16 cellular contexts compared by ENCODE assay signal in the genomic region with DNA sequence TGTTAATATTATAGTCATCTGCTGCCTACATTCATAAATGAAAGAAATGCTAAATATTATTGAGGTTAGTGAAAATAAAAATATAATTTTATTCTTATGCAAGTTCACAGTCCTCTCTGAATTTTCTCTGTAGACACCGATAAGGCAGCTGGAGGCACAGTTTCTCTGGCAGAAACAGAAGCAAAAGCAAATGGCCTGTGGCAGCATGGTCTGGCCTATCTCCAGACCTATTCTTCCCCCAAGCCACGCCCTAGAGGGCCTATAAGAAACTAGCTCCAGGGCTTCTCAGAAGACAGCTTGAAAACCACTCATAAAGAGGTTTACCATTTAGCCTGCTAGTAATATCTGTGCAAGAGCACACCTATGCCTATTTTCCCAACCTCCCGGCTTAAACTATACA.
"Had no signal": no experiment of that assay in that cellular context is flagged by ENCODE, and none has a peak within 500 bp of the region (broad histone marks: within the 10 kb centered on the region; RNA-seq: fewer than 3 reads in every experiment).

No MANE protein-coding gene starts in this region.

- H3K9me3 ChIP-seq: esophagus squamous epithelium, mucosa of descending colon, right atrium auricular region, uterus had no signal

- DNase-seq: activated B cell treated with CpG ODN at 0.5 μM for 24 hours; activated CD4-positive, alpha-beta T cell treated with anti-CD3 and anti-CD28 coated beads, Interleukin-2, amount 50 U/mL, for 1 hour; activated naive CD4-positive, alpha-beta T cell treated with anti-CD3 and anti-CD28 coated beads for 36 hours; activated T-cell treated with anti-CD3 and anti-CD28 coated beads for 4 hours; esophagus squamous epithelium; foreskin fibroblast; immature natural killer cell; left colon; mucosa of descending colon; nucleus accumbens; uterus had no signal

- H3K27ac ChIP-seq: esophagus squamous epithelium, right atrium auricular region, skin epidermis, uterus had no signal

- ATAC-seq: activated T-helper 17 cell treated with anti-CD3 and anti-CD28 coated beads, Interleukin-2, amount 50 U/mL, for 72 hours; left colon; mucosa of descending colon; natural killer cell treated with Interleukin-12 subunit alpha and Interleukin-12 subunit beta and Interleukin-15 and Interleukin-18, amount 100 ng/mL, for 72 hours had no signal

- H3K36me3 ChIP-seq: right atrium auricular region, uterus had no signal

- FAIRE-seq: colon had no signal

- H3K27me3 ChIP-seq: esophagus squamous epithelium, right atrium auricular region, uterus had no signal

- H3K4me3 ChIP-seq: esophagus squamous epithelium, mucosa of descending colon, right atrium auricular region, skin epidermis, uterus had no signal
